8 cellular contexts compared by ENCODE assay signal in the genomic region with DNA sequence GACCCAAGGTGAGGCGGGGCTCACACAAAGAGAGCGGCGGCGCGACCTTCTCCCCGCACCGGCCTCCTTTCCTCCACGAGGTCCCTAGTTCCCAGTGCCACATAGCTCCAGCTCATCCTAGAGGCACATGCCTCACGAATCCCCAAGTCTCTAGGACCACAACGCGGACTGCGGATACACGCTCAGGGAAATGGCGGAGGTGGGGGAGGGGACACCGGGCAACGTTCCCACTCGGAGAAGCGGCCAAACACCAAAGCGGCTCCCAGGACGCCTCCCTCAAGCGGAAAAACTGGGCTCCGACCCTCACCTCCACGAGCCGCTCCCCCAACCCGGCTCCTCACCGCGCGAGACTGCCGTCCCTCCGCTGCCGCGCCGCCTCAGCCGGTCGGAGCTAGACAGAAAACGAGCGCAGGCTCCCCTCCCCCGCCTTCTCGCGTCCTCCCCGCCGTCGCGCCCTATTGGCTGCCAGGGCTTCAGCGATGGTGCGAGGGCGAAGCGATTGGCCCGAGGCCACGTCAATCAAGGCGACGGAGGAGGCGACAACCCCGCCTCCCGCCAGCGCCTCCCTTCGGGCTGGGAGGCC. TPM values are rescaled to one million over a fixed set of nuclear protein-coding genes. Genes with fewer than 3 reads are reported as not detected.
DNase-seq lines count a peak whose midpoint lies in the region; ATAC-seq, FAIRE-seq and TF ChIP-seq lines count a peak whose summit lies in the region.

A gene (minus strand): TSS at position 404 of the 583 bp plus-strand sequence. CDS start 1,963 bp downstream, outside the sequence.

- H3K9me3 Mint-ChIP-seq in T-cell = no peaks in the 10 kb centered on the region

- peak; percentile 37 to 96 for TF ChIP-seq EP300 in tibial nerve (IDR thresholded peaks at IDR 0.05)

- no peaks in the 10 kb centered on the region for H3K27me3 Mint-ChIP-seq in T-cell

- H3K79me2 ChIP-seq in trophoblast cell (ENCODE audit: control insufficient read depth, insufficient read depth, low read length, poor library complexity) = peaks cover 22% of the 10 kb centered on the region

- peak within 1 kb of the TSS; percentile 97 for H3K4me3 ChIP-seq in trophoblast cell (ENCODE audit: low read depth, low read length)
- peak within 1 kb of the TSS; percentile 90 to 93 (median 90) for H3K4me3 ChIP-seq in tibial nerve

- H2BK5ac ChIP-seq in trophoblast cell (ENCODE audit: low read depth, low read length, poor library complexity) = peak within 1 kb of the TSS; percentile 88

- 0% methylated on average over 56 to 57 of the region's 57 CpGs for WGBS in adipose tissue, 3 donors
- no CpG with 5 or more reads among the region's 57 CpGs for WGBS in trophoblast cell (ENCODE audit: extremely low coverage, insufficient coverage, insufficient read length)
- WGBS in tibial nerve, 2 donors = 0% methylated on average over 10 to 48 of the region's 57 CpGs

- DNase-seq in GM12892 (ENCODE audit: insufficient read length) (peak; percentile 97), NCI-H1436 (lab: John Stamatoyannopoulos, UW) (peak; percentile 98), T-cell (peak; percentile 96 to 100 (median 99)), cardiac septum (ENCODE audit: low spot score) (peak; percentile 100), trophoblast cell (peak; percentile 98 to 100), tibial nerve (ENCODE audit: low spot score in 2 of 2) (peak; percentile 98)

- peak within 1 kb of the TSS; percentile 65 for H3K4me2 ChIP-seq in trophoblast cell (ENCODE audit: low read length)

- POLR2A ChIA-PET in T-cell (lab: Charles Lee) = interaction anchor here (0.7 to 1.1 kb wide), 2 partner anchors 272 to 324 kb away, joined by 5 to 8 read pairs; a partner anchor contains a TSS

- H3K79me1 ChIP-seq in trophoblast cell (ENCODE audit: low read length) = peaks cover 14% of the 10 kb centered on the region

- peak within 1 kb of the TSS; percentile 78 for H3K18ac ChIP-seq in trophoblast cell (ENCODE audit: low read length)

- H3K4ac ChIP-seq in trophoblast cell (ENCODE audit: low read depth, low read length) = peak within 1 kb of the TSS; percentile 80

- FAIRE-seq in GM12892 (lab: Jason Lieb, UNC) = no peak

- H3K9ac ChIP-seq in trophoblast cell (ENCODE audit: low read length) = peak within 1 kb of the TSS; percentile 100

- H3K27me3 ChIP-seq in trophoblast cell (ENCODE audit: insufficient read depth, low read length) (no peaks in the 10 kb centered on the region), tibial nerve (no peaks in the 10 kb centered on the region)

- peak within 1 kb of the TSS; percentile 88 for H4K12ac ChIP-seq in trophoblast cell (ENCODE audit: low read depth, low read length)

- peak within 1 kb of the TSS; percentile 97 for H3K27ac ChIP-seq in adipose tissue (ENCODE audit: low read depth, low read length)
- peak within 1 kb of the TSS; percentile 94 for H3K27ac ChIP-seq in trophoblast cell (ENCODE audit: low read depth, low read length)
- H3K27ac ChIP-seq in tibial nerve = peak within 1 kb of the TSS; percentile 99

- ATAC-seq in HG02840 (IDR thresholded peaks at IDR 0.05; ENCODE audit: low FRiP score, unreplicated experiment) (peak; percentile 80), T-cell (replicated peaks in 1 of 4) (peak; percentile 83 to 85 (median 83))

- peak within 1 kb of the TSS; percentile 48 for H2AK5ac ChIP-seq in trophoblast cell (ENCODE audit: low read length)

- H3K36me3 ChIP-seq in trophoblast cell (ENCODE audit: control insufficient read depth in 1 of 2, insufficient read depth in 2 of 2, low read length in 2 of 2) (peaks cover 4 to 7% of the 10 kb centered on the region in 2 experiments), tibial nerve (peaks cover 0 to 21% (median 8%) of the 10 kb centered on the region in 3 donors)

- peak within 1 kb of the TSS; percentile 95 for H4K91ac ChIP-seq in trophoblast cell (ENCODE audit: low read depth, low read length)

- peak within 1 kb of the TSS; percentile 84 for H4K8ac ChIP-seq in trophoblast cell (ENCODE audit: low read depth, low read length)

- no peak within 1 kb of the TSS for H3K23ac ChIP-seq in trophoblast cell (ENCODE audit: low read length)

- intact Hi-C loops in cardiac septum (cut with DNase I) = loop anchor here (5.0 kb wide), 2 partner anchors 82 to 192 kb away; no protein-coding TSS in a partner anchor

- H3K9me3 ChIP-seq in trophoblast cell (ENCODE audit: insufficient read depth, low read depth, low read length) (peaks cover 1% of the 10 kb centered on the region), tibial nerve (no peaks in the 10 kb centered on the region)

- H3K4me3 Mint-ChIP-seq in T-cell = peak within 1 kb of the TSS; percentile 96 to 100 (median 99)

- peak within 1 kb of the TSS; percentile 87 for H2AFZ ChIP-seq in trophoblast cell (ENCODE audit: insufficient read depth, low read length, poor library complexity)

- peak; percentile 88 for TF ChIP-seq POLR2A in GM12892 (IDR thresholded peaks at IDR 0.05; ENCODE audit: low read depth, low read length)
- TF ChIP-seq POLR2A in tibial nerve (IDR thresholded peaks at IDR 0.05) = peak in 1 of 2 donors; percentile 35

- H2BK12ac ChIP-seq in trophoblast cell (ENCODE audit: low read length) = peak within 1 kb of the TSS; percentile 4

- peak within 1 kb of the TSS; percentile 96 to 100 for H3K27ac Mint-ChIP-seq in T-cell

- CTCF ChIA-PET in T-cell (lab: Charles Lee) = interaction anchor here in 1 of 2 donors (1.0 to 1.2 kb wide), 2 partner anchors 12 to 58 kb away, joined by 3 to 4 read pairs; a partner anchor contains a TSS

- peak within 1 kb of the TSS; percentile 86 for H3K14ac ChIP-seq in trophoblast cell (ENCODE audit: low read length)

- peaks cover 47 to 56% (median 52%) of the 10 kb centered on the region in 3 donors for H3K4me1 Mint-ChIP-seq in T-cell

- peak within 1 kb of the TSS; percentile 62 for H2BK120ac ChIP-seq in trophoblast cell (ENCODE audit: insufficient read depth, low read length, poor library complexity)

- TF ChIP-seq CTCF in tibial nerve (IDR thresholded peaks at IDR 0.05) = peak in 2 of 5 experiments; percentile 21 to 28

- H3K4me1 ChIP-seq in trophoblast cell (ENCODE audit: control insufficient read depth in 1 of 2, insufficient read depth in 2 of 2, low read length in 2 of 2) (no peaks in the 10 kb centered on the region), tibial nerve (peaks cover 6 to 40% (median 21%) of the 10 kb centered on the region in 4 donors)

- peaks cover 41% of the 10 kb centered on the region for H3K36me3 Mint-ChIP-seq in T-cell

RNA-seq across cellular contexts. Expression of the gene that starts here (rescaled TPM):
- 639 TPM for polyA plus RNA-seq in GM12892 (2012; ENCODE audit: missing spikeins)
- total RNA-seq in T-cell (100 to 1,000 TPM; 459 to 671 (median 508) TPM), cardiac septum (303 TPM), tibial nerve (100 to 1,000 TPM; 282 to 404 (median 349) TPM)
- polyA plus RNA-seq in adipose tissue = 100 to 1,000 TPM; 154 to 339 (median 248) TPM
- 450 and 455 TPM in 2 replicates for polyA plus RNA-seq in trophoblast cell (2013)

Comparison
In these comparisons a context has a peak if more than half of its experiments do, and no peak if none do; other contexts are left out.
1. Peak in every context shown above with its lines: DNase-seq, ATAC-seq, H3K4me3 ChIP-seq and H3K27ac ChIP-seq.